In the genomic region with DNA sequence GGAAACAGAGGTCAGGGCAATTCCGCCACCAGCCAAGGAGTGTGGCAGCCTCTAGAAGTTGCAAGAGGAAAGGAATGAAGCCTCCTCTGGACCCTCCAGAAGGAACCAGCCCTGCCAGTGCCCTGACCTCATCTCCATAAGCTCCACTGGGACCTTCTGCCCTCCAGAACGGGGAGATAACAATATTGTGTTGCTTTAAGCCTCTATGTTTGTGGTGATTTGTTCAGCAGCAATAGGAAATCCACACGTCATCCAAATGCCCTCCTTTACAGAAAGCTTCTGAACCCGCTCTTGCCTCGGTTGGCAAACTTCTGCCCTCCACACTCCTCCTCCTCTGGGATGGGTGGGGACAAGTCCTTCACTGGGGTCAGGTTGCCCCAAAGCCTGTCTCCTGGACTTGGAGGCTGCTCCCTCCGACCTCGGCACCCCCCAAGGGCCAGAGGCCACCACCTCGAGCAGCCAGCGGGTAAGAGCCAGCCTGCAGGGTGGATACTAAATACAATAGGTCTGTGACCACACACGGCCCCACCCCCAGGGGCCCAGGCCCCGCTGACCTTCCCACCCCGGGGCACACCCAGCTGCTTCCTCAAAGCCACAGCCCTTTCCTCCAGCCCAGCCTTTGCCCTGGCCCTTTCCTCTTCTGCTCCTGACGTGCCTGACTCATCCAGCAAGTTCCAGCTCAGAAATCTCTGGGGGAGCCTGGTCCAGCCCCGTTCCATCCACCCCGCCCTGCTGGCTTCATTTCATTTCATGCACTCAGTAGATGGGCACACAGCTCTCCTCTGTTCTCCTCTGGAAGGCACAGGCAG, we compare ENCODE assay signal across 10 cellular contexts. TPM values are rescaled to one million over a fixed set of nuclear protein-coding genes. Genes with fewer than 3 reads are reported as not detected.
A peak's percentile ranks its signal among the peaks of the same experiment; 100 is the strongest.
DNase-seq lines count a peak whose midpoint lies in the region; FAIRE-seq and TF ChIP-seq lines count a peak whose summit lies in the region.
"Had no signal": no experiment of that assay in that cellular context is flagged by ENCODE, and none has a peak within 500 bp of the region (broad histone marks: within the 10 kb centered on the region; RNA-seq: fewer than 3 reads in every experiment).

No MANE protein-coding gene starts in this region.

- H3K27ac ChIP-seq in muscle layer of colon (ENCODE audit: low read depth, low read length): peak overlapping the region; percentile 42

- no peaks in the 10 kb centered on the region for H3K36me3 ChIP-seq in muscle layer of colon (ENCODE audit: insufficient read depth, low read length)

- no peak for TF ChIP-seq CTCF in endothelial cell (IDR thresholded peaks at IDR 0.05; ENCODE audit: unreplicated experiment)

- peaks cover 10% of the 10 kb centered on the region for H3K4me1 Mint-ChIP-seq in endothelial cell (ENCODE audit: unreplicated experiment)
- H3K4me1 Mint-ChIP-seq: CD8-positive, alpha-beta memory T cell had no signal

- no peak overlapping the region for H3K4me3 Mint-ChIP-seq in endothelial cell (ENCODE audit: unreplicated experiment)
- H3K4me3 Mint-ChIP-seq: CD8-positive, alpha-beta memory T cell had no signal

- no peak overlapping the region for H3K4me3 ChIP-seq in muscle layer of colon (ENCODE audit: low read depth in 1 of 2, low read length in 2 of 2)

- H3K27me3 ChIP-seq in muscle layer of colon (ENCODE audit: control insufficient read depth in 1 of 2, insufficient read depth in 2 of 2, low read length in 2 of 2): no peaks in the 10 kb centered on the region

- H3K27me3 Mint-ChIP-seq in endothelial cell (ENCODE audit: unreplicated experiment): peaks cover 4% of the 10 kb centered on the region

- H3K9me3 ChIP-seq in muscle layer of colon (ENCODE audit: low read length): no peaks in the 10 kb centered on the region

- no peaks in the 10 kb centered on the region for H3K9me3 Mint-ChIP-seq in endothelial cell (ENCODE audit: unreplicated experiment)
- H3K9me3 Mint-ChIP-seq: CD8-positive, alpha-beta memory T cell had no signal

- FAIRE-seq in GM12891 (lab: Jason Lieb, UNC): no peak

- H3K9ac ChIP-seq in muscle layer of colon (ENCODE audit: low read length): no peak overlapping the region

- H3K4me1 ChIP-seq in muscle layer of colon (ENCODE audit: insufficient read depth, low read length): peaks cover 30% of the 10 kb centered on the region

- DNase-seq in AG20443 (ENCODE audit: low spot score): peak; percentile 95
- peak; percentile 67 for DNase-seq in OCI-M1 (lab: John Stamatoyannopoulos, UW)
- peak; percentile 21 for DNase-seq in endothelial cell (ENCODE audit: low spot score)
- no peak for DNase-seq in NCI-H748 (lab: John Stamatoyannopoulos, UW; ENCODE audit: unreplicated experiment)
- no peak for DNase-seq in SHP77 treated with DMSO at 0.1 percent for 48 hours (lab: John Stamatoyannopoulos, UW)
- DNase-seq in activated gamma-delta T cell (lab: John Stamatoyannopoulos, UW): no peak
- no peak for DNase-seq in GM12891 (ENCODE audit: insufficient read length, low spot score)
- DNase-seq: CD8-positive, alpha-beta memory T cell; effector CD8-positive, alpha-beta T cell had no signal

- no peaks in the 10 kb centered on the region for H3K36me3 Mint-ChIP-seq in endothelial cell (ENCODE audit: low read depth, unreplicated experiment)
- H3K36me3 Mint-ChIP-seq: CD8-positive, alpha-beta memory T cell had no signal

- no peak for TF ChIP-seq POLR2A in GM12891 (IDR thresholded peaks at IDR 0.05; ENCODE audit: low read depth, low read length)

- H3K27ac Mint-ChIP-seq in endothelial cell (ENCODE audit: unreplicated experiment): no peak overlapping the region
- H3K27ac Mint-ChIP-seq: CD8-positive, alpha-beta memory T cell had no signal

TF ChIP-seq in GM12891, 5 proteins besides CTCF, POLR2A, EP300 and RAD21:
- TF ChIP-seq PAX5 (IDR thresholded peaks at IDR 0.05; ENCODE audit: insufficient read depth, low read length, severe bottlenecking) (no peak), POU2F2 (IDR thresholded peaks at IDR 0.05; ENCODE audit: low read depth, low read length) (no peak), SPI1 (IDR thresholded peaks at IDR 0.05; ENCODE audit: low read depth, low read length) (no peak), TAF1 (IDR thresholded peaks at IDR 0.05; ENCODE audit: low read depth, low read length) (no peak), POLR2AphosphoS5 (IDR thresholded peaks at IDR 0.05; ENCODE audit: low read depth, low read length) (no peak)
TF ChIP-seq in GM12891: peak in this region for 0.

RNA-seq across cellular contexts. Expression of gene NCOR2, which starts 58.7 kb away (rescaled TPM):
- total RNA-seq in endothelial cell (ENCODE audit: unreplicated experiment): 132 TPM
- polyA plus RNA-seq in GM12891 (2012; ENCODE audit: low read depth, missing spikeins): 66.2 TPM

Comparison
In these comparisons a context has a peak if more than half of its experiments do, and no peak if none do; other contexts are left out.
1. DNase-seq: peak in AG20443 (single experiment), OCI-M1 (single experiment) and endothelial cell (single experiment); none in NCI-H748 (single experiment), SHP77 treated with DMSO at 0.1 percent for 48 hours (single experiment), activated gamma-delta T cell (single experiment) and GM12891 (single experiment).